8 cellular contexts compared by ENCODE assay signal in genomic region chr5:100595152-100595811, GRCh38.
DNase-seq lines count a peak whose midpoint lies in the region; ATAC-seq and TF ChIP-seq lines count a peak whose summit lies in the region.

No MANE protein-coding gene starts in this region.

- no peak overlapping the region for H3K4me3 ChIP-seq in kidney epithelial cell (ENCODE audit: low read depth, low read length)

- ATAC-seq in Right ventricle myocardium superior (ENCODE audit: poor library complexity) (peak; percentile 79), HG03175 (IDR thresholded peaks at IDR 0.05; ENCODE audit: unreplicated experiment) (no peak), GM18909 (IDR thresholded peaks at IDR 0.05; ENCODE audit: poor library complexity, unreplicated experiment) (no peak), HG02623 (IDR thresholded peaks at IDR 0.05; ENCODE audit: unreplicated experiment) (no peak)

- TF ChIP-seq CTCF in kidney epithelial cell (IDR thresholded peaks at IDR 0.05; ENCODE audit: insufficient read depth, low read length, poor library complexity, severe bottlenecking) = no peak

- intact Hi-C loops in Right ventricle myocardium superior (cut with DNase I) (no loop called here), cardiac septum (cut with DNase I) (no loop called here)

- no peaks in the 10 kb centered on the region for H3K27me3 ChIP-seq in kidney epithelial cell (ENCODE audit: control insufficient read depth, insufficient read depth, low read length)

- in situ Hi-C loops in T47D (cut with HindIII; ENCODE audit: low pct_unique_long_range_greater_than_20kb, low sequenced_read_pairs) = no loop called here

- no peaks in the 10 kb centered on the region for H3K36me3 ChIP-seq in kidney epithelial cell (ENCODE audit: control insufficient read depth, insufficient read depth, low read length)

- DNase-seq in Right ventricle myocardium superior = peak; percentile 48
- DNase-seq in cardiac septum (ENCODE audit: low spot score) = no peak
- peak; percentile 3 to 15 for DNase-seq in T47D (ENCODE audit: low read depth in 1 of 2, low spot score in 1 of 2)
- DNase-seq in kidney epithelial cell (ENCODE audit: low read depth) = peak; percentile 85
- no peak for DNase-seq in activated CD4-positive, alpha-beta T cell treated with anti-CD3 and anti-CD28 coated beads for 4 hours

Comparison
In these comparisons a context has a peak if more than half of its experiments do, and no peak if none do; other contexts are left out.
1. DNase-seq: peak in Right ventricle myocardium superior (single experiment), T47D (2 of 2) and kidney epithelial cell (single experiment); none in cardiac septum (single experiment) and activated CD4-positive, alpha-beta T cell treated with anti-CD3 and anti-CD28 coated beads for 4 hours (0 of 2).